In genomic region chr15:45628136-45628535, GRCh38 we compare ENCODE assay signal across 37 cellular contexts. TPM values are rescaled to one million over a fixed set of nuclear protein-coding genes. Genes with fewer than 3 reads are reported as not detected.
DNase-seq lines count a peak whose midpoint lies in the region; ATAC-seq, FAIRE-seq and TF ChIP-seq lines count a peak whose summit lies in the region.
"Had no signal": no experiment of that assay in that cellular context is flagged by ENCODE, and none has a peak within 500 bp of the region (broad histone marks: within the 10 kb centered on the region; RNA-seq: fewer than 3 reads in every experiment).

No MANE protein-coding gene starts in this region.

- peaks cover 10% of the 10 kb centered on the region for H3K4me1 Mint-ChIP-seq in osteocyte (ENCODE audit: unreplicated experiment)

- peaks cover 7% of the 10 kb centered on the region for H3K36me3 Mint-ChIP-seq in osteocyte (ENCODE audit: unreplicated experiment)
- H3K36me3 Mint-ChIP-seq: CD14-positive monocyte had no signal

- no peaks in the 10 kb centered on the region for H3K79me2 ChIP-seq in K562 (ENCODE audit: control insufficient read depth, insufficient read depth, low read length)

- H2BK5ac ChIP-seq in IMR-90 (ENCODE audit: low read depth, low read length, poor library complexity, severe bottlenecking) (no peak overlapping the region), mesenchymal stem cell (ENCODE audit: low read depth, low read length, poor library complexity, severe bottlenecking) (no peak overlapping the region)

- CTCF ChIA-PET in IMR-90 (lab: Yijun Ruan, JAX) (interaction anchor here (1.0 kb wide), 1 partner anchor 14 kb away, joined by 4 read pairs; no protein-coding TSS in a partner anchor), K562 (lab: Yijun Ruan, JAX; ENCODE audit: low intra/inter-chr PET ratio) (no interaction called here)

- H4K91ac ChIP-seq in IMR-90 (ENCODE audit: insufficient read depth, low read depth, low read length) (no peak overlapping the region), mesenchymal stem cell (ENCODE audit: low read length) (no peak overlapping the region)

- no peak overlapping the region for H2BK12ac ChIP-seq in mesenchymal stem cell (ENCODE audit: low read length in 2 of 2)

- no peak for TF ChIP-seq CTCF in IMR-90 (conservative IDR thresholded peaks at IDR 0.05; ENCODE audit: low read depth, low read length)
- no peak for TF ChIP-seq CTCF in K562 (IDR thresholded peaks at IDR 0.05 in 2 of 3, conservative IDR thresholded peaks at IDR 0.05 in 1 of 3; ENCODE audit: insufficient read depth in 2 of 3, low read depth in 1 of 3, low read length in 3 of 3)
- no peak for TF ChIP-seq CTCF in osteocyte (IDR thresholded peaks at IDR 0.05)
- no peak for TF ChIP-seq CTCF in kidney (IDR thresholded peaks at IDR 0.05; ENCODE audit: borderline replicate concordance, extremely low read depth, insufficient read depth)

- no peak overlapping the region for H3K4me3 Mint-ChIP-seq in osteocyte (ENCODE audit: unreplicated experiment)
- H3K4me3 Mint-ChIP-seq: B cell; CD14-positive monocyte; CD4-positive, alpha-beta memory T cell; CD4-positive, alpha-beta T cell; CD8-positive, alpha-beta memory T cell; CD8-positive, alpha-beta T cell had no signal

- FAIRE-seq in K562 (lab: Jason Lieb, UNC) (no peak), kidney (lab: Jason Lieb, UNC) (no peak), RCC 7860 (lab: Jason Lieb, UNC) (no peak)
- FAIRE-seq: A204.1, A549, D721Med had no signal

- intact Hi-C loops in IMR-90 (cut with micrococcal nuclease), result no loop called here
- intact Hi-C loops in K562 (cut with micrococcal nuclease), result no loop called here
- intact Hi-C loops in kidney (cut with DNase I), result no loop called here

- H3K79me1 ChIP-seq in IMR-90 (ENCODE audit: low read depth in 1 of 2, low read length in 2 of 2), result no peaks in the 10 kb centered on the region
- H3K79me1 ChIP-seq in mesenchymal stem cell (replicated peaks; ENCODE audit: low read length, poor library complexity, severe bottlenecking), result no peaks in the 10 kb centered on the region

- DNase-seq in IMR-90 (no peak), K562 (ENCODE audit: extremely low read depth in 1 of 4, low spot score in 3 of 4) (no peak), mesenchymal stem cell (no peak), osteocyte (ENCODE audit: extremely low spot score, unreplicated experiment) (peak; percentile 32), hippocampal formation (lab: John Stamatoyannopoulos, UW) (no peak), kidney (no peak), RCC 7860 (ENCODE audit: low spot score) (no peak)
- DNase-seq: 8988T; ACHN; AML-193; BE2C; C1 segment of cervical spinal cord; Caco-2; Calu3; CD4-positive, alpha-beta memory T cell; CD4-positive, alpha-beta T cell; CD4-positive, CD25-positive, alpha-beta regulatory T cell; CD8-positive, alpha-beta memory T cell; CD8-positive, alpha-beta T cell; COR-L47; DMS 273 treated with DMSO at 0.1 percent for 48 hours; DMS153; DMS53; DMS79; DMS79 treated with DMSO at 0.1 percent for 48 hours; DND-41; EL had no signal

- no peak overlapping the region for H3K9ac ChIP-seq in IMR-90 (ENCODE audit: low read depth, low read length)
- no peak overlapping the region for H3K9ac ChIP-seq in K562 (ENCODE audit: insufficient read depth in 1 of 2, low read depth in 2 of 2, low read length in 2 of 2)
- H3K9ac ChIP-seq in mesenchymal stem cell (ENCODE audit: low read length), result no peak overlapping the region
- H3K9ac ChIP-seq in kidney (ENCODE audit: low read length in 2 of 2), result no peak overlapping the region
- H3K9ac ChIP-seq: BLaER1; BLaER1 treated with 17β-estradiol and CSF1 and Interleukin-3, amounts not matched to agents 10 nM and 100 nM had no signal

- no peak for TF ChIP-seq RAD21 in IMR-90 (IDR thresholded peaks at IDR 0.05; ENCODE audit: low read length)
- TF ChIP-seq RAD21 in K562 (CRISPR knock-in tag; conservative IDR thresholded peaks at IDR 0.05 in 1 of 2, IDR thresholded peaks at IDR 0.05 in 1 of 2), result no peak

- peaks cover 2% of the 10 kb centered on the region; the same call in 1 of the 2 replicates for H3K4me1 ChIP-seq in IMR-90 (ENCODE audit: control insufficient read depth, insufficient read depth, low read length)
- H3K4me1 ChIP-seq in K562 (replicated peaks in 1 of 2; ENCODE audit: control insufficient read depth in 2 of 2, insufficient read depth in 2 of 2, low read length in 2 of 2), result no peaks in the 10 kb centered on the region
- peaks cover 2% of the 10 kb centered on the region for H3K4me1 ChIP-seq in mesenchymal stem cell (ENCODE audit: control insufficient read depth, insufficient read depth, low read depth, low read length)
- H3K4me1 ChIP-seq in kidney (ENCODE audit: control insufficient read depth in 1 of 2, insufficient read depth in 1 of 2, low read depth in 1 of 2, low read length in 2 of 2), result no peaks in the 10 kb centered on the region
- H3K4me1 ChIP-seq: BE2C, Caco-2 had no signal

- peaks cover 22% of the 10 kb centered on the region for H3K9me3 Mint-ChIP-seq in osteocyte (ENCODE audit: unreplicated experiment)

- H3K36me3 ChIP-seq in IMR-90 (ENCODE audit: control insufficient read depth, insufficient read depth, low read length), result no peaks in the 10 kb centered on the region
- no peaks in the 10 kb centered on the region for H3K36me3 ChIP-seq in K562 (ENCODE audit: control insufficient read depth, insufficient read depth, low read length)
- no peaks in the 10 kb centered on the region for H3K36me3 ChIP-seq in mesenchymal stem cell (ENCODE audit: control insufficient read depth in 1 of 2, insufficient read depth in 2 of 2, low read depth in 1 of 2, low read length in 2 of 2)
- H3K36me3 ChIP-seq in kidney (ENCODE audit: control insufficient read depth in 1 of 2, insufficient read depth in 2 of 2, low read length in 2 of 2), result no peaks in the 10 kb centered on the region
- H3K36me3 ChIP-seq: BE2C; BLaER1; BLaER1 treated with 17β-estradiol and CSF1 and Interleukin-3, amounts not matched to agents 10 nM and 100 nM had no signal

- TF ChIP-seq POLR2A in IMR-90 (IDR thresholded peaks at IDR 0.05; ENCODE audit: low read depth, low read length), result no peak
- TF ChIP-seq POLR2A in K562 (conservative IDR thresholded peaks at IDR 0.05), result no peak

- no peak overlapping the region for H2BK20ac ChIP-seq in IMR-90 (ENCODE audit: low read depth, low read length)

- H3K23ac ChIP-seq in IMR-90 (ENCODE audit: low read depth, low read length), result no peak overlapping the region
- no peak overlapping the region for H3K23ac ChIP-seq in mesenchymal stem cell (ENCODE audit: low read length in 2 of 2)

- ATAC-seq in IMR-90 (ENCODE audit: low read depth) (no peak), K562 (no peak), HG02870 (IDR thresholded peaks at IDR 0.05; ENCODE audit: unreplicated experiment) (no peak)
- ATAC-seq: A549; CD8-positive, alpha-beta T cell had no signal

- H2BK15ac ChIP-seq in IMR-90 (ENCODE audit: low read depth, low read length), result no peak overlapping the region
- H2BK15ac ChIP-seq in mesenchymal stem cell (ENCODE audit: low read depth, poor library complexity, severe bottlenecking), result peak overlapping the region; percentile 19

- BruUV-seq in IMR-90 (replicated peaks; lab: Mats Ljungman, UMichigan) (no TSS peak), K562 (replicated peaks; lab: Mats Ljungman, UMichigan) (no TSS peak)

- H3K18ac ChIP-seq in IMR-90 (ENCODE audit: low read depth, low read length) (no peak overlapping the region), mesenchymal stem cell (ENCODE audit: low read depth in 1 of 2, low read length in 2 of 2) (no peak overlapping the region)

- POLR2A ChIA-PET in IMR-90 (lab: Charles Lee; ENCODE audit: unreplicated experiment) (no interaction called here), K562 (lab: Yijun Ruan, JAX) (interaction anchor here (0.8 to 1.0 kb wide), 2 partner anchors 10 to 23 kb away, joined by 3 read pairs; no protein-coding TSS in a partner anchor)

- H3K9me3 ChIP-seq in IMR-90 (ENCODE audit: control insufficient read depth, insufficient read depth, low read length) (peaks cover 12% of the 10 kb centered on the region), K562 (replicated peaks; ENCODE audit: control insufficient read depth, insufficient read depth, low read depth, low read length) (no peaks in the 10 kb centered on the region), mesenchymal stem cell (ENCODE audit: control insufficient read depth, low read length) (peaks cover 31% of the 10 kb centered on the region), kidney (ENCODE audit: control insufficient read depth in 1 of 2, low read length in 2 of 2) (peaks cover 0 to 7% of the 10 kb centered on the region in 2 donors)
- H3K9me3 ChIP-seq: A549, BE2C, Caco-2 had no signal

- H2AK5ac ChIP-seq in IMR-90 (ENCODE audit: low read depth, low read length) (no peak overlapping the region), mesenchymal stem cell (ENCODE audit: low read length, severe bottlenecking) (no peak overlapping the region)

- H4K8ac ChIP-seq in IMR-90 (ENCODE audit: low read depth in 2 of 2, low read length in 2 of 2), result no peak overlapping the region
- no peak overlapping the region for H4K8ac ChIP-seq in mesenchymal stem cell (ENCODE audit: low read length)

- H4K20me1 ChIP-seq in IMR-90 (ENCODE audit: insufficient read depth, low read length) (no peaks in the 10 kb centered on the region), K562 (replicated peaks; ENCODE audit: control insufficient read depth, insufficient read depth, low read length) (no peaks in the 10 kb centered on the region)
- H4K20me1 ChIP-seq: BLaER1; BLaER1 treated with 17β-estradiol and CSF1 and Interleukin-3, amounts not matched to agents 10 nM and 100 nM had no signal

- in situ Hi-C loops in IMR-90 (cut with MboI; ENCODE audit: low sequenced_read_pairs) (no loop called here), K562 (cut with MboI) (no loop called here)

- peaks cover 2% of the 10 kb centered on the region for H3K27me3 Mint-ChIP-seq in osteocyte (ENCODE audit: unreplicated experiment)
- H3K27me3 Mint-ChIP-seq: B cell; CD4-positive, alpha-beta memory T cell; CD4-positive, alpha-beta T cell; CD8-positive, alpha-beta memory T cell had no signal

- no peak for TF ChIP-seq EP300 in K562 (IDR thresholded peaks at IDR 0.05; ENCODE audit: low read length)

- H3K14ac ChIP-seq in IMR-90 (replicated peaks; ENCODE audit: low read depth, low read length) (no peak overlapping the region), mesenchymal stem cell (ENCODE audit: low read length in 2 of 2) (no peak overlapping the region)

- dilution Hi-C loops in IMR-90 (cut with HindIII; ENCODE audit: low sequenced_read_pairs, unreplicated experiment), result no loop called here

- 0 out of 2 replicates have a peak, but pooled peaks cover 3% of the 10 kb centered on the region for H3K9me1 ChIP-seq in IMR-90 (ENCODE audit: insufficient read depth, low read length)
- no peaks in the 10 kb centered on the region for H3K9me1 ChIP-seq in K562 (ENCODE audit: control insufficient read depth, insufficient read depth, low read length)

- no peak overlapping the region for H3K4me3 ChIP-seq in IMR-90 (ENCODE audit: insufficient read depth, low read depth, low read length)
- H3K4me3 ChIP-seq in K562, result no peak overlapping the region
- no peak overlapping the region for H3K4me3 ChIP-seq in mesenchymal stem cell (ENCODE audit: insufficient read depth in 1 of 2, low read depth in 1 of 2, low read length in 2 of 2)
- no peak overlapping the region for H3K4me3 ChIP-seq in kidney (ENCODE audit: low read length in 2 of 2)
- H3K4me3 ChIP-seq: A549; BLaER1; BLaER1 treated with 17β-estradiol and CSF1 and Interleukin-3, amounts not matched to agents 10 nM and 100 nM had no signal

- H3K4ac ChIP-seq in IMR-90 (ENCODE audit: low read depth, low read length), result no peak overlapping the region
- H3K4ac ChIP-seq in mesenchymal stem cell (ENCODE audit: low read depth in 1 of 2, low read length in 2 of 2), result no peak overlapping the region

- no peak overlapping the region for H3K56ac ChIP-seq in IMR-90 (ENCODE audit: extremely low read depth, insufficient read depth, low read length)

- no peaks in the 10 kb centered on the region for H3K27me3 ChIP-seq in IMR-90 (ENCODE audit: control insufficient read depth, insufficient read depth, low read length)
- no peaks in the 10 kb centered on the region; a peak in 2 of 5 replicates for H3K27me3 ChIP-seq in K562 (ENCODE audit: control insufficient read depth in 2 of 2, insufficient read depth in 2 of 2, low read length in 2 of 2)
- H3K27me3 ChIP-seq in mesenchymal stem cell (ENCODE audit: control insufficient read depth in 1 of 2, insufficient read depth in 1 of 2, low read length in 2 of 2), result no peaks in the 10 kb centered on the region
- H3K27me3 ChIP-seq: BLaER1; BLaER1 treated with 17β-estradiol and CSF1 and Interleukin-3, amounts not matched to agents 10 nM and 100 nM had no signal

- no peak overlapping the region for H4K5ac ChIP-seq in IMR-90 (ENCODE audit: low read depth, low read length)

- peak overlapping the region; percentile 51 for H2AFZ ChIP-seq in IMR-90 (replicated peaks; ENCODE audit: low read length, poor library complexity)
- H2AFZ ChIP-seq in K562 (ENCODE audit: low read depth, low read length), result no peak overlapping the region
- H2AFZ ChIP-seq in mesenchymal stem cell (ENCODE audit: low read depth, low read length), result no peak overlapping the region

- no CpG with 5 or more reads among the region's 7 CpGs for WGBS in IMR-90 (ENCODE audit: extremely low coverage in 2 of 2, insufficient read length in 1 of 2), 2 experiments
- 4% methylated on average over 7 of the region's 7 CpGs for WGBS in K562 (ENCODE audit: insufficient coverage, low coverage, missing lambda C conversion rate)
- 96% methylated on average over 7 of the region's 7 CpGs for WGBS in mesenchymal stem cell

- H2BK120ac ChIP-seq in IMR-90 (ENCODE audit: low read depth, low read length), result no peak overlapping the region
- H2BK120ac ChIP-seq in mesenchymal stem cell (ENCODE audit: low read depth, low read length), result no peak overlapping the region

- no peak overlapping the region for H3K27ac Mint-ChIP-seq in osteocyte (ENCODE audit: unreplicated experiment)
- H3K27ac Mint-ChIP-seq: B cell; CD14-positive monocyte; CD4-positive, alpha-beta memory T cell; CD4-positive, alpha-beta T cell; CD8-positive, alpha-beta memory T cell; CD8-positive, alpha-beta T cell had no signal

- H3K27ac ChIP-seq in IMR-90 (ENCODE audit: insufficient read depth, low read length), result no peak overlapping the region
- no peak overlapping the region for H3K27ac ChIP-seq in K562 (ENCODE audit: extremely low read depth, low read depth, low read length)
- no peak overlapping the region for H3K27ac ChIP-seq in mesenchymal stem cell (ENCODE audit: low read length, poor library complexity, severe bottlenecking)
- H3K27ac ChIP-seq in kidney (ENCODE audit: low read depth in 2 of 2, low read length in 2 of 2), result no peak overlapping the region
- H3K27ac ChIP-seq: 22Rv1; A549; BLaER1; BLaER1 treated with 17β-estradiol and CSF1 and Interleukin-3, amounts not matched to agents 10 nM and 100 nM; C4-2B had no signal

- H3K4me2 ChIP-seq in IMR-90 (ENCODE audit: low read depth, low read length) (no peak overlapping the region), K562 (ENCODE audit: insufficient read depth, low read length) (no peak overlapping the region), mesenchymal stem cell (ENCODE audit: low read length, poor library complexity, severe bottlenecking) (no peak overlapping the region)
- H3K4me2 ChIP-seq: A549; BLaER1; BLaER1 treated with 17β-estradiol and CSF1 and Interleukin-3, amounts not matched to agents 10 nM and 100 nM had no signal

- peak overlapping the region; percentile 65 for H2AK9ac ChIP-seq in IMR-90 (replicated peaks; ENCODE audit: low read depth, low read length, poor library complexity)

RNA-seq across cellular contexts. Expression of gene SQOR, which starts 6.7 kb away (rescaled TPM):
- 39.2 and 40.3 TPM in 2 replicates for total RNA-seq in IMR-90 (2012; rRNA removed)
- polyA plus RNA-seq in IMR-90 (2012; rRNA removed), result 21.2 and 22.1 TPM in 2 replicates
- polyA plus RNA-seq in IMR-90 (2012; cell fraction: cytosol; rRNA removed), result 18.5 and 19.9 TPM in 2 replicates
- polyA plus RNA-seq in IMR-90 (2012; cell fraction: nucleus; rRNA removed; ENCODE audit: low replicate concordance), result 7.4 and 18.0 TPM in 2 replicates
- total RNA-seq in K562 (2011; cell fraction: chromatin; rRNA removed; ENCODE audit: low replicate concordance), result not detected in 2 replicates
- not detected in 2 replicates for total RNA-seq in K562 (2011; cell fraction: nucleolus; rRNA removed)
- total RNA-seq in K562 (2011; cell fraction: nucleoplasm; rRNA removed), result not detected in 2 replicates
- total RNA-seq in K562 (2014; rRNA removed), result 0.82 and 1.4 TPM in 2 replicates
- total RNA-seq in K562 (2014; rRNA removed; fragmentation: Illumina TruSeq; extraction: Trizol), result 1.2 and 1.5 TPM in 2 replicates
- 1.2 and 1.6 TPM in 2 replicates for total RNA-seq in K562 (2015; rRNA removed; fragmentation: Illumina TruSeq; extraction: Trizol)
- 1.1 and 1.5 TPM in 2 replicates for total RNA-seq in K562 (2021)
- 0.31 and 0.32 TPM in 2 replicates for polyA plus RNA-seq in K562 (2011; rRNA removed)
- polyA plus RNA-seq in K562 (2011; cell fraction: cytosol; rRNA removed), result 0.27 and 0.47 TPM in 2 replicates
- 0.26 and 0.37 TPM in 2 replicates for polyA plus RNA-seq in K562 (2011; cell fraction: nucleus; rRNA removed)
- 0.78 and 2.7 TPM in 2 replicates for polyA plus RNA-seq in K562 (2012)
- polyA plus RNA-seq in K562 (2014; fragmentation: Illumina TruSeq; extraction: Trizol), result 0.91 and 1.0 TPM in 2 replicates
- polyA plus RNA-seq in K562 (2014; fragmentation: Nextera tagmentation; extraction: Ambion mirVana), result under 1 TPM; 0.36 to 0.42 TPM
- polyA plus RNA-seq in K562 (2014; rRNA removed), result 0.23 and 1.2 TPM in 2 replicates
- polyA minus RNA-seq in K562 (2011; rRNA and poly(A)+ RNA removed), result 0.42 and 0.72 TPM in 2 replicates
- polyA minus RNA-seq in K562 (2011; cell fraction: cytosol; rRNA and poly(A)+ RNA removed), result not detected in 2 replicates
- not detected in 2 replicates for polyA minus RNA-seq in K562 (2011; cell fraction: nucleus; rRNA and poly(A)+ RNA removed)
- 90.1 TPM for polyA plus RNA-seq in mesenchymal stem cell (2013, experiment 1 of 2)
- 94.1 TPM for polyA plus RNA-seq in mesenchymal stem cell (2013, experiment 2 of 2)
- 21.6 and 22.6 TPM in 2 replicates for total RNA-seq in osteocyte
- 67.5 TPM for total RNA-seq in kidney
- 43.4 TPM for polyA plus RNA-seq in kidney (ENCODE audit: insufficient read depth, low read depth, low replicate concordance)

RNA-seq across cellular contexts. Expression of gene BLOC1S6, which starts 41.0 kb away (rescaled TPM):
- total RNA-seq in IMR-90 (2012; rRNA removed), result 40.9 and 78.3 TPM in 2 replicates
- polyA plus RNA-seq in IMR-90 (2012; rRNA removed), result 17.9 and 21.7 TPM in 2 replicates
- 7.2 and 12.0 TPM in 2 replicates for polyA plus RNA-seq in IMR-90 (2012; cell fraction: cytosol; rRNA removed)
- polyA plus RNA-seq in IMR-90 (2012; cell fraction: nucleus; rRNA removed; ENCODE audit: low replicate concordance), result 2.2 and 9.9 TPM in 2 replicates
- 7.5 and 48.9 TPM in 2 replicates for total RNA-seq in K562 (2011; cell fraction: chromatin; rRNA removed; ENCODE audit: low replicate concordance)
- total RNA-seq in K562 (2011; cell fraction: nucleolus; rRNA removed), result 6.7 and 7.0 TPM in 2 replicates
- total RNA-seq in K562 (2011; cell fraction: nucleoplasm; rRNA removed), result 15.3 and 25.3 TPM in 2 replicates
- total RNA-seq in K562 (2014; rRNA removed), result 40.9 and 51.3 TPM in 2 replicates
- 63.0 and 73.4 TPM in 2 replicates for total RNA-seq in K562 (2014; rRNA removed; fragmentation: Illumina TruSeq; extraction: Trizol)
- total RNA-seq in K562 (2015; rRNA removed; fragmentation: Illumina TruSeq; extraction: Trizol), result 70.5 and 72.4 TPM in 2 replicates
- 38.2 and 38.4 TPM in 2 replicates for total RNA-seq in K562 (2021)
- 20.1 and 25.1 TPM in 2 replicates for polyA plus RNA-seq in K562 (2011; rRNA removed)
- polyA plus RNA-seq in K562 (2011; cell fraction: cytosol; rRNA removed), result 6.2 and 13.5 TPM in 2 replicates
- 4.5 and 5.0 TPM in 2 replicates for polyA plus RNA-seq in K562 (2011; cell fraction: nucleus; rRNA removed)
- polyA plus RNA-seq in K562 (2012), result 45.7 and 45.8 TPM in 2 replicates
- 44.0 and 45.1 TPM in 2 replicates for polyA plus RNA-seq in K562 (2014; fragmentation: Illumina TruSeq; extraction: Trizol)
- polyA plus RNA-seq in K562 (2014; fragmentation: Nextera tagmentation; extraction: Ambion mirVana), result 10 to 100 TPM; 18.2 to 20.3 TPM
- 34.9 and 37.2 TPM in 2 replicates for polyA plus RNA-seq in K562 (2014; rRNA removed)
- polyA minus RNA-seq in K562 (2011; rRNA and poly(A)+ RNA removed), result 31.3 and 31.8 TPM in 2 replicates
- 18.5 and 26.4 TPM in 2 replicates for polyA minus RNA-seq in K562 (2011; cell fraction: cytosol; rRNA and poly(A)+ RNA removed)
- polyA minus RNA-seq in K562 (2011; cell fraction: nucleus; rRNA and poly(A)+ RNA removed), result 5.1 and 12.8 TPM in 2 replicates
- polyA plus RNA-seq in mesenchymal stem cell (2013, experiment 1 of 2), result 41.8 TPM
- 43.1 TPM for polyA plus RNA-seq in mesenchymal stem cell (2013, experiment 2 of 2)
- 48.8 and 49.7 TPM in 2 replicates for total RNA-seq in osteocyte
- 35.0 TPM for total RNA-seq in kidney
- 14.8 TPM for polyA plus RNA-seq in kidney (ENCODE audit: insufficient read depth, low read depth, low replicate concordance)
